6 cellular contexts compared by ENCODE assay signal in genomic region chr14:103521438-103521961, GRCh38. TPM values are rescaled to one million over a fixed set of nuclear protein-coding genes. Genes with fewer than 3 reads are reported as not detected.
DNase-seq lines count a peak whose midpoint lies in the region; ATAC-seq and TF ChIP-seq lines count a peak whose summit lies in the region.

No MANE protein-coding gene starts in this region.

- H3K4me1 ChIP-seq in stomach, result peaks cover 65 to 90% (median 81%) of the 10 kb centered on the region in 4 donors

- 0 to 1% (median 0%) methylated on average over 2 to 77 of the region's 78 CpGs; no CpG with 5 or more reads in 1 of the 5 donors for WGBS in stomach, 5 donors

- H3K4me1 Mint-ChIP-seq in activated T-cell treated with anti-CD3 and anti-CD28 coated beads, Interleukin-2, amount 50 U/mL, for 72 hours (ENCODE audit: low read depth), result peaks cover 16% of the 10 kb centered on the region

- intact Hi-C loops in stomach (cut with DNase I; ENCODE audit: low total_unique reads), result no loop called here

- peak overlapping the region; percentile 75 to 94 (median 91) for H3K27ac ChIP-seq in stomach

- H3K9me3 Mint-ChIP-seq in activated T-cell treated with anti-CD3 and anti-CD28 coated beads, Interleukin-2, amount 50 U/mL, for 72 hours, result no peaks in the 10 kb centered on the region

- H3K4me3 ChIP-seq in foreskin fibroblast (ENCODE audit: low read depth in 1 of 2, low read length in 2 of 2) (peak overlapping the region; percentile 33 to 58), stomach (peak overlapping the region; percentile 60 to 80 (median 68))

- DNase-seq in activated T-cell treated with anti-CD3 and anti-CD28 coated beads, Interleukin-2, amount 50 U/mL, for 72 hours, result peak in 1 of 2 donors; percentile 33
- DNase-seq in activated T-cell treated with anti-CD3 and anti-CD28 coated beads for 4 hours (no peak), foreskin fibroblast (no peak), stomach (peak; percentile 67)

- peak; percentile 18 to 20 for ATAC-seq in activated T-cell treated with anti-CD3 and anti-CD28 coated beads, Interleukin-2, amount 50 U/mL, for 72 hours (replicated peaks in 1 of 2)
- ATAC-seq in GM21825 (IDR thresholded peaks at IDR 0.05; ENCODE audit: unreplicated experiment) (no peak), GM21723 (IDR thresholded peaks at IDR 0.05; ENCODE audit: unreplicated experiment) (no peak)

- H3K27me3 Mint-ChIP-seq in activated T-cell treated with anti-CD3 and anti-CD28 coated beads, Interleukin-2, amount 50 U/mL, for 72 hours (ENCODE audit: low read depth), result no peaks in the 10 kb centered on the region

- peak overlapping the region in 1 of 2 donors; percentile 34 for H3K4me3 Mint-ChIP-seq in activated T-cell treated with anti-CD3 and anti-CD28 coated beads, Interleukin-2, amount 50 U/mL, for 72 hours

- peaks cover 0 to 33% (median 20%) of the 10 kb centered on the region in 3 donors for H3K27me3 ChIP-seq in stomach

- no peak overlapping the region for H3K27ac Mint-ChIP-seq in activated T-cell treated with anti-CD3 and anti-CD28 coated beads, Interleukin-2, amount 50 U/mL, for 72 hours

- peaks cover 0 to 1% of the 10 kb centered on the region in 2 donors for H3K36me3 Mint-ChIP-seq in activated T-cell treated with anti-CD3 and anti-CD28 coated beads, Interleukin-2, amount 50 U/mL, for 72 hours (ENCODE audit: insufficient read depth in 2 of 2)

- no peak for TF ChIP-seq EP300 in stomach (IDR thresholded peaks at IDR 0.05)

- peaks cover 6 to 13% (median 7%) of the 10 kb centered on the region in 4 donors for H3K36me3 ChIP-seq in stomach

- TF ChIP-seq CTCF in foreskin fibroblast (IDR thresholded peaks at IDR 0.05; ENCODE audit: low read depth, low read length) (no peak), stomach (IDR thresholded peaks at IDR 0.05) (no peak)

- H3K9me3 ChIP-seq in stomach, result no peaks in the 10 kb centered on the region

- TF ChIP-seq POLR2A in stomach (IDR thresholded peaks at IDR 0.05), result no peak

RNA-seq across cellular contexts. Expression of gene CKB, which starts 1.1 kb away (rescaled TPM):
- 1 to 10 TPM; 7.0 to 9.5 TPM for total RNA-seq in activated T-cell treated with anti-CD3 and anti-CD28 coated beads, Interleukin-2, amount 50 U/mL, for 72 hours
- 1,000 to 10,000 TPM in 1 of 5 donors, 100 to 1,000 TPM in 4; 216 to 1,146 (median 643) TPM for total RNA-seq in stomach
- polyA plus RNA-seq in stomach, result 1,000 to 10,000 TPM in 1 of 3 donors, 100 to 1,000 TPM in 2; 778 to 1,091 (median 976) TPM

RNA-seq across cellular contexts. Expression of gene TRMT61A, which starts 7.5 kb away (rescaled TPM):
- 1 to 10 TPM; 6.3 to 8.4 TPM for total RNA-seq in activated T-cell treated with anti-CD3 and anti-CD28 coated beads, Interleukin-2, amount 50 U/mL, for 72 hours
- total RNA-seq in stomach, result 10 to 100 TPM in 4 of 5 donors, 1 to 10 TPM in 1; 5.5 to 39.7 (median 18.5) TPM
- 10 to 100 TPM in 2 of 3 donors, 1 to 10 TPM in 1; 9.0 to 16.9 (median 14.8) TPM for polyA plus RNA-seq in stomach

RNA-seq across cellular contexts. Expression of gene BAG5, which starts 41.0 kb away (rescaled TPM):
- total RNA-seq in activated T-cell treated with anti-CD3 and anti-CD28 coated beads, Interleukin-2, amount 50 U/mL, for 72 hours, result 10 to 100 TPM; 29.3 TPM
- total RNA-seq in stomach, result 100 to 1,000 TPM in 1 of 5 donors, 10 to 100 TPM in 3, 1 to 10 TPM in 1; 4.3 to 207 (median 24.3) TPM
- polyA plus RNA-seq in stomach, result 10 to 100 TPM in 2 of 3 donors, 1 to 10 TPM in 1; 7.5 to 11.6 (median 10.8) TPM

RNA-seq across cellular contexts. Expression of gene COA8, which starts 41.3 kb away (rescaled TPM):
- total RNA-seq in activated T-cell treated with anti-CD3 and anti-CD28 coated beads, Interleukin-2, amount 50 U/mL, for 72 hours, result 10 to 100 TPM; 40.0 to 47.8 TPM
- 10 to 100 TPM in 3 of 5 donors, 1 to 10 TPM in 2; 6.4 to 21.4 (median 14.9) TPM for total RNA-seq in stomach
- 10 to 100 TPM; 42.8 to 96.5 (median 48.4) TPM for polyA plus RNA-seq in stomach

Comparison
In these comparisons a context has a peak if more than half of its experiments do, and no peak if none do; other contexts are left out.
1. ATAC-seq: peak in activated T-cell treated with anti-CD3 and anti-CD28 coated beads, Interleukin-2, amount 50 U/mL, for 72 hours (2 of 2); none in GM21825 (single experiment) and GM21723 (single experiment).
2. RNA of gene CKB, which starts 1.1 kb away (total RNA-seq): 216 to 1,146 TPM in stomach; 7.0 to 9.5 TPM in activated T-cell treated with anti-CD3 and anti-CD28 coated beads, Interleukin-2, amount 50 U/mL, for 72 hours; every median in the first group is over 10 times any median in the second.